ENCODE assay signal across 8 cellular contexts in the genomic region with DNA sequence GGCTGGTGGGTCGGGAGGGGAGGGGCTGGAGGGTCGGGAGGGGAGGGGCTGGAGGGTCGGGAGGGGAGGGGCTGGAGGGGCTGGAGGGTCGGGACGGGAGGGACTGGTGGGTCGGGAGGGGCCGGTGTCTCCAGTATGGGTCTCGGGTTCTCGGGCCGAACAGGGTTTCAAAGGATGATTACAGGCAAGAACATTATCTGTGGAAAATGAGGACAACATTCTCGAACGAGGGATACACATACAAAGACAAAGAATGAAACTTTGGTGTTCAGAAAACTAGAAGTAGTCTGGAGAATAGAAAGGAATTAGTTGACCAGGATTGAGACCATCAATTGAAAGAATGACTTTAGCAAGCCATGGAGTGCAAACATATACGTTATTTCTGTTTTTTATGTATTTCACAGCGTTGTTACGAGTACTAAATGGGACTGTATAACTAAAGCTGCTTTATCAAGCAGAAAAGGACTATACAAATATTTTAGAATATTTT. TPM values are rescaled to one million over a fixed set of nuclear protein-coding genes. Genes with fewer than 3 reads are reported as not detected.
A peak's percentile ranks its signal among the peaks of the same experiment; 100 is the strongest.
DNase-seq lines count a peak whose midpoint lies in the region; ATAC-seq, FAIRE-seq and TF ChIP-seq lines count a peak whose summit lies in the region.

No MANE protein-coding gene starts in this region.

- H4K20me1 ChIP-seq in GM12878 (ENCODE audit: control insufficient read depth, insufficient read depth), result no peaks in the 10 kb centered on the region

- SMC1A ChIA-PET in GM12878 (lab: Charles Lee; ENCODE audit: uncharacterized antibody, unreplicated experiment), result no interaction called here

- RAD21 ChIA-PET in GM12878 (lab: Charles Lee; ENCODE audit: unreplicated experiment), result no interaction called here

- H2AFZ ChIP-seq in GM12878 (ENCODE audit: control insufficient read depth, low read depth, low read length), result peak overlapping the region; percentile 93

- DNase-seq in activated T-cell treated with anti-CD3 and anti-CD28 coated beads, Interleukin-2, amount 50 U/mL, for 72 hours, result no peak
- DNase-seq in activated T-cell treated with anti-CD3 and anti-CD28 coated beads for 4 hours, result no peak
- no peak for DNase-seq in GM12878 (ENCODE audit: low read depth, low spot score)
- DNase-seq in memory B cell (ENCODE audit: low spot score in 2 of 2), result no peak
- no peak for DNase-seq in transverse colon
- DNase-seq in OCI-M1 (lab: John Stamatoyannopoulos, UW), result no peak
- no peak for DNase-seq in NCI-H1436 (lab: John Stamatoyannopoulos, UW)

- TF ChIP-seq RAD21 in GM12878 (IDR thresholded peaks at IDR 0.05; ENCODE audit: insufficient read depth, low read depth, low read length), result no peak

- CTCF ChIA-PET in GM12878 (lab: Yijun Ruan, JAX), result interaction anchor here (0.7 kb wide), 1 partner anchor 25 kb away, joined by 3 read pairs; the partner anchor contains the start of gene HSPA4

- H3K4me3 Mint-ChIP-seq in activated T-cell treated with anti-CD3 and anti-CD28 coated beads, Interleukin-2, amount 50 U/mL, for 72 hours, result peak overlapping the region; percentile 91 to 92
- peak overlapping the region; percentile 91 for H3K4me3 Mint-ChIP-seq in memory B cell

- no peaks in the 10 kb centered on the region for H3K27me3 Mint-ChIP-seq in activated T-cell treated with anti-CD3 and anti-CD28 coated beads, Interleukin-2, amount 50 U/mL, for 72 hours (ENCODE audit: low read depth)
- H3K27me3 Mint-ChIP-seq in memory B cell, result no peaks in the 10 kb centered on the region

- peaks cover 0 to 4% of the 10 kb centered on the region in 2 experiments; a peak in 1 of 4 replicates for H3K36me3 ChIP-seq in GM12878 (ENCODE audit: control insufficient read depth in 2 of 2, insufficient read depth in 2 of 2, low read length in 1 of 2)
- H3K36me3 ChIP-seq in transverse colon, result peaks cover 0 to 6% (median 2%) of the 10 kb centered on the region in 4 donors

- H3K27ac Mint-ChIP-seq in activated T-cell treated with anti-CD3 and anti-CD28 coated beads, Interleukin-2, amount 50 U/mL, for 72 hours, result no peak overlapping the region
- H3K27ac Mint-ChIP-seq in memory B cell, result peak overlapping the region; percentile 94

- FAIRE-seq in GM12878 (lab: Jason Lieb, UNC), result no peak

- 1% methylated on average over 8 of the region's 15 CpGs for WGBS in GM12878 (ENCODE audit: insufficient coverage, insufficient replicate concordance, low lambda C conversion rate, missing lambda C conversion rate)
- 6 to 13% methylated on average over 3 to 15 of the region's 15 CpGs for WGBS in transverse colon (ENCODE audit: low coverage in 1 of 2), 2 donors

- TF ChIP-seq POLR2A in GM12878 (IDR thresholded peaks at IDR 0.05; ENCODE audit: low read depth, low read length) (no peak), transverse colon (IDR thresholded peaks at IDR 0.05) (no peak)

- peak overlapping the region; percentile 20; the same call in 1 of the 2 replicates for H3K9ac ChIP-seq in GM12878 (ENCODE audit: control insufficient read depth, insufficient read depth, low read length)

- no peak for ATAC-seq in activated T-cell treated with anti-CD3 and anti-CD28 coated beads, Interleukin-2, amount 50 U/mL, for 72 hours (replicated peaks in 1 of 2)
- ATAC-seq in GM12878, result no peak
- ATAC-seq in memory B cell (ENCODE audit: low read depth), result no peak
- no peak for ATAC-seq in GM19035 (IDR thresholded peaks at IDR 0.05; ENCODE audit: unreplicated experiment)

- BruUV-seq in GM12878 (replicated peaks; lab: Mats Ljungman, UMichigan), result no TSS peak

- peaks cover 22% of the 10 kb centered on the region for H3K79me2 ChIP-seq in GM12878 (ENCODE audit: control insufficient read depth, insufficient read depth, low read length)

- no peak for TF ChIP-seq EP300 in GM12878 (IDR thresholded peaks at IDR 0.05; ENCODE audit: borderline replicate concordance in 1 of 2, control insufficient read depth in 1 of 2, low read depth in 2 of 2, low read length in 2 of 2)
- no peak for TF ChIP-seq EP300 in transverse colon (IDR thresholded peaks at IDR 0.05; ENCODE audit: low read depth)

- H3K27me3 ChIP-seq in GM12878 (replicated peaks in 1 of 2; ENCODE audit: control insufficient read depth in 2 of 2, insufficient read depth in 2 of 2, low read length in 1 of 2) (no peaks in the 10 kb centered on the region), transverse colon (no peaks in the 10 kb centered on the region)

- H3K9me3 ChIP-seq in GM12878 (replicated peaks; ENCODE audit: control insufficient read depth, insufficient read depth, low read length) (no peaks in the 10 kb centered on the region), transverse colon (no peaks in the 10 kb centered on the region)

- H3K4me2 ChIP-seq in GM12878 (ENCODE audit: control insufficient read depth, insufficient read depth), result peak overlapping the region; percentile 64; the same call in 1 of the 2 replicates

- peaks cover 3 to 5% of the 10 kb centered on the region in 2 donors for H3K36me3 Mint-ChIP-seq in activated T-cell treated with anti-CD3 and anti-CD28 coated beads, Interleukin-2, amount 50 U/mL, for 72 hours (ENCODE audit: insufficient read depth in 2 of 2)
- H3K36me3 Mint-ChIP-seq in memory B cell, result peaks cover 8% of the 10 kb centered on the region

- TF ChIP-seq CTCF in GM12878 (IDR thresholded peaks at IDR 0.05 in 2 of 3, conservative IDR thresholded peaks at IDR 0.05 in 1 of 3; ENCODE audit: control insufficient read depth in 2 of 3, extremely low read depth in 1 of 3, insufficient read depth in 1 of 3, low read depth in 3 of 3, low read length in 3 of 3), result no peak
- TF ChIP-seq CTCF in transverse colon (IDR thresholded peaks at IDR 0.05), result no peak

- intact Hi-C loops in GM12878 (cut with micrococcal nuclease; ENCODE audit: unreplicated experiment), result loop anchor here (2.0 kb wide), 1 partner anchor 24 kb away; no protein-coding TSS in a partner anchor
- intact Hi-C loops in transverse colon (cut with DNase I; ENCODE audit: low total_unique reads), result loop anchor here (10.0 kb wide), 1 partner anchor 622 kb away; no protein-coding TSS in a partner anchor

- peaks cover 25% of the 10 kb centered on the region for H3K4me1 Mint-ChIP-seq in activated T-cell treated with anti-CD3 and anti-CD28 coated beads, Interleukin-2, amount 50 U/mL, for 72 hours (ENCODE audit: low read depth)
- peaks cover 20% of the 10 kb centered on the region for H3K4me1 Mint-ChIP-seq in memory B cell

- H3K27ac ChIP-seq in GM12878 (ENCODE audit: control insufficient read depth, insufficient read depth) (no peak overlapping the region), transverse colon (peak overlapping the region; percentile 93 to 99 (median 96))

- in situ Hi-C loops in GM12878 (cut with MboI), result no loop called here
- in situ Hi-C loops in transverse colon (cut with MboI; ENCODE audit: low pct_ligation_motif_present in 1 of 4, low pct_unique_long_range_greater_than_20kb in 1 of 4, low sequenced_read_pairs in 3 of 4), result no loop called here

- POLR2A ChIA-PET in GM12878 (lab: Charles Lee), result interaction anchor here (0.5 to 1.1 kb wide), 2 partner anchors 64 to 158 kb away, joined by 3 to 5 read pairs; no protein-coding TSS in a partner anchor

- H3K9me3 Mint-ChIP-seq in activated T-cell treated with anti-CD3 and anti-CD28 coated beads, Interleukin-2, amount 50 U/mL, for 72 hours, result no peaks in the 10 kb centered on the region
- H3K9me3 Mint-ChIP-seq in memory B cell, result no peaks in the 10 kb centered on the region

- H3K4me3 ChIP-seq in GM12878, result peak overlapping the region; percentile 55; the same call in 1 of the 2 replicates
- H3K4me3 ChIP-seq in transverse colon, result peak overlapping the region; percentile 82 to 95 (median 86)

- H3K4me1 ChIP-seq in GM12878 (ENCODE audit: control insufficient read depth, insufficient read depth, low read length) (0 out of 2 replicates have a peak, but pooled peaks cover 5% of the 10 kb centered on the region), transverse colon (peaks cover 3 to 32% (median 15%) of the 10 kb centered on the region in 4 donors)

RNA-seq across cellular contexts. Expression of gene ZCCHC10, which starts 0.4 kb away (rescaled TPM):
- total RNA-seq in activated T-cell treated with anti-CD3 and anti-CD28 coated beads, Interleukin-2, amount 50 U/mL, for 72 hours, result 10 to 100 TPM; 23.7 to 30.6 TPM
- 5.1 and 6.8 TPM in 2 replicates for total RNA-seq in GM12878 (2013; cell fraction: nucleolus; rRNA removed)
- total RNA-seq in GM12878 (2014; rRNA removed) (16.1 and 16.8 TPM in 2 replicates), GM12878 (2014; rRNA removed; fragmentation: Illumina TruSeq; extraction: Trizol) (33.2 and 35.1 TPM in 2 replicates), GM12878 (2021) (22.9 and 25.8 TPM in 2 replicates), transverse colon (10 to 100 TPM; 19.1 to 37.4 (median 25.7) TPM)
- polyA plus RNA-seq in GM12878 (2011; ENCODE audit: low read depth), result 77.6 TPM
- polyA plus RNA-seq in GM12878 (2011; rRNA removed) (61.9 and 65.4 TPM in 2 replicates), GM12878 (2014; fragmentation: Illumina TruSeq; extraction: Trizol) (54.6 and 59.8 TPM in 2 replicates), GM12878 (2014; fragmentation: Nextera tagmentation; extraction: Ambion mirVana) (100 to 1,000 TPM; 114 to 117 TPM), GM12878 (2014; rRNA removed) (16.7 and 29.7 TPM in 2 replicates), GM12878 (2016; fragmentation: Nextera tagmentation; extraction: Ambion mirVana) (10 to 100 TPM; 52.3 to 66.1 TPM)
- 29.7 and 40.7 TPM in 2 replicates for polyA plus RNA-seq in GM12878 (2011; cell fraction: cytosol; rRNA removed)
- 16.4 and 19.1 TPM in 2 replicates for polyA plus RNA-seq in GM12878 (2011; cell fraction: nucleus; rRNA removed)
- polyA plus RNA-seq in GM12878 (2012), result 28.7 and 50.2 TPM in 2 replicates
- polyA minus RNA-seq in GM12878 (2011; rRNA and poly(A)+ RNA removed), result 21.1 and 23.9 TPM in 2 replicates
- polyA minus RNA-seq in GM12878 (2011; cell fraction: cytosol; rRNA and poly(A)+ RNA removed), result 9.5 and 10.4 TPM in 2 replicates
- polyA minus RNA-seq in GM12878 (2011; cell fraction: nucleus; rRNA and poly(A)+ RNA removed), result 2.1 and 3.4 TPM in 2 replicates

RNA-seq across cellular contexts. Expression of gene HSPA4, which starts 25.1 kb away (rescaled TPM):
- total RNA-seq in activated T-cell treated with anti-CD3 and anti-CD28 coated beads, Interleukin-2, amount 50 U/mL, for 72 hours, result 100 to 1,000 TPM; 173 to 213 TPM
- total RNA-seq in GM12878 (2013; cell fraction: nucleolus; rRNA removed), result 31.2 and 36.2 TPM in 2 replicates
- total RNA-seq in GM12878 (2014; rRNA removed) (72.7 and 93.4 TPM in 2 replicates), GM12878 (2014; rRNA removed; fragmentation: Illumina TruSeq; extraction: Trizol) (128 and 135 TPM in 2 replicates), GM12878 (2021) (163 and 166 TPM in 2 replicates), transverse colon (10 to 100 TPM; 34.4 to 52.5 (median 46.5) TPM)
- polyA plus RNA-seq in GM12878 (2011; ENCODE audit: low read depth), result 82.2 TPM
- polyA plus RNA-seq in GM12878 (2011; rRNA removed) (82.6 and 145 TPM in 2 replicates), GM12878 (2014; fragmentation: Illumina TruSeq; extraction: Trizol) (109 and 122 TPM in 2 replicates), GM12878 (2014; fragmentation: Nextera tagmentation; extraction: Ambion mirVana) (100 to 1,000 TPM in 1 of 2 experiments, 10 to 100 TPM in 1; 69.5 to 123 TPM), GM12878 (2014; rRNA removed) (47.2 and 61.6 TPM in 2 replicates), GM12878 (2016; fragmentation: Nextera tagmentation; extraction: Ambion mirVana) (100 to 1,000 TPM; 202 to 234 TPM)
- polyA plus RNA-seq in GM12878 (2011; cell fraction: cytosol; rRNA removed), result 19.1 and 19.7 TPM in 2 replicates
- 17.7 and 26.7 TPM in 2 replicates for polyA plus RNA-seq in GM12878 (2011; cell fraction: nucleus; rRNA removed)
- 79.3 and 83.7 TPM in 2 replicates for polyA plus RNA-seq in GM12878 (2012)
- 36.7 and 54.7 TPM in 2 replicates for polyA minus RNA-seq in GM12878 (2011; rRNA and poly(A)+ RNA removed)
- 28.3 and 36.0 TPM in 2 replicates for polyA minus RNA-seq in GM12878 (2011; cell fraction: cytosol; rRNA and poly(A)+ RNA removed)
- 9.1 and 13.7 TPM in 2 replicates for polyA minus RNA-seq in GM12878 (2011; cell fraction: nucleus; rRNA and poly(A)+ RNA removed)
